Comparison of ENCODE assay signal across 14 cellular contexts in genomic region chr5:71719092-71719964, GRCh38. TPM values are rescaled to one million over a fixed set of nuclear protein-coding genes. Genes with fewer than 3 reads are reported as not detected.
A peak's percentile ranks its signal among the peaks of the same experiment; 100 is the strongest.
DNase-seq lines count a peak whose midpoint lies in the region; ATAC-seq and TF ChIP-seq lines count a peak whose summit lies in the region.
"Had no signal": no experiment of that assay in that cellular context is flagged by ENCODE, and none has a peak within 500 bp of the region (broad histone marks: within the 10 kb centered on the region; RNA-seq: fewer than 3 reads in every experiment).

CARTPT (plus strand) TSS chr5:71719275; CDS start chr5:71719294, 19 bp downstream.

- intact Hi-C loops in body of pancreas (cut with DNase I), result no loop called here

- ATAC-seq in body of pancreas, result peak; percentile 21
- ATAC-seq in left lobe of liver, result peak; percentile 26
- ATAC-seq in GM18858 (IDR thresholded peaks at IDR 0.05; ENCODE audit: unreplicated experiment), result no peak

- H3K4me1 ChIP-seq in BE2C (peaks cover 3% of the 10 kb centered on the region; the same call in 1 of the 2 replicates), HEK293 (ENCODE audit: control insufficient read depth, insufficient read depth, low read length) (no peaks in the 10 kb centered on the region), body of pancreas (peaks cover 8% of the 10 kb centered on the region)

- POLR2A ChIA-PET in HEK293 (lab: Yijun Ruan, JAX), result interaction anchor here (0.9 kb wide), 1 partner anchor 133 kb away, joined by 3 read pairs; the partner anchor contains the start of gene MCCC2

- 4 to 8% methylated on average over 21 to 63 of the region's 63 CpGs for WGBS in body of pancreas, 2 donors

- TF ChIP-seq CTCF in BE2C (IDR thresholded peaks at IDR 0.05; ENCODE audit: low read depth, low read length) (no peak), HEK293 (tag by site-specific recombination; IDR thresholded peaks at IDR 0.05) (no peak), body of pancreas (IDR thresholded peaks at IDR 0.05) (no peak)

- H3K27ac ChIP-seq in HEK293 (ENCODE audit: extremely low read depth, low read depth, low read length) (no peak within 1 kb of the TSS), body of pancreas (no peak within 1 kb of the TSS)

- H3K9me3 ChIP-seq in BE2C, result no peaks in the 10 kb centered on the region
- H3K9me3 ChIP-seq in HEK293 (ENCODE audit: control insufficient read depth, insufficient read depth, low read depth, low read length), result no peaks in the 10 kb centered on the region
- H3K9me3 ChIP-seq in body of pancreas, result no peaks in the 10 kb centered on the region

- no peak for TF ChIP-seq POLR2A in body of pancreas (IDR thresholded peaks at IDR 0.05)

- DNase-seq in BE2C (peak; percentile 20), body of pancreas (no peak), left lobe of liver (ENCODE audit: low spot score) (no peak), NCI-H82 treated with DMSO at 0.1 percent for 48 hours (lab: John Stamatoyannopoulos, UW; ENCODE audit: unreplicated experiment) (no peak)
- no peak for DNase-seq in stimulated activated CD4-positive, alpha-beta T cell treated with anti-CD3 and anti-CD28 coated beads, Interleukin-12 subunit alpha, Interleukin-12 subunit beta, amount 100 ng/mL, for 4 hours
- no peak for DNase-seq in stimulated activated CD4-positive, alpha-beta T cell treated with anti-CD3 and anti-CD28 coated beads, Interleukin-2, amount 100 ng/mL, for 24 hours
- DNase-seq: effector memory CD4-positive, alpha-beta T cell; HFFc6; NCI-H526 treated with DMSO at 0.1 percent for 48 hours; stimulated activated naive CD4-positive, alpha-beta T cell had no signal

- H3K27me3 ChIP-seq in BE2C (peaks cover 65% of the 10 kb centered on the region), body of pancreas (no peaks in the 10 kb centered on the region)

- H3K36me3 ChIP-seq in BE2C (no peaks in the 10 kb centered on the region), HEK293 (ENCODE audit: control insufficient read depth in 2 of 2, insufficient read depth in 1 of 2, low read length in 2 of 2) (no peaks in the 10 kb centered on the region), body of pancreas (replicated peaks in 1 of 2; ENCODE audit: insufficient read depth in 1 of 2, low read depth in 2 of 2) (no peaks in the 10 kb centered on the region)

- CTCF ChIA-PET in HEK293 (lab: Yijun Ruan, JAX), result no interaction called here

- H3K4me3 ChIP-seq in BE2C (ENCODE audit: low read depth, low read length), result peak within 1 kb of the TSS; percentile 37
- no peak within 1 kb of the TSS for H3K4me3 ChIP-seq in HEK293 (ENCODE audit: low read depth, low read length)
- no peak within 1 kb of the TSS for H3K4me3 ChIP-seq in body of pancreas

TF ChIP-seq in HEK293, 187 proteins besides CTCF, POLR2A, EP300 and RAD21 (continues in another document):
- TF ChIP-seq ZNF19 (tag by site-specific recombination; IDR thresholded peaks at IDR 0.05; ENCODE audit: low read depth) (no peak), TRIM28 (IDR thresholded peaks at IDR 0.05; ENCODE audit: borderline replicate concordance, low read length) (no peak), IKZF3 (tag by site-specific recombination; IDR thresholded peaks at IDR 0.05) (no peak), ZNF266 (tag by site-specific recombination; IDR thresholded peaks at IDR 0.05; ENCODE audit: low read depth) (no peak), ZNF175 (tag by site-specific recombination; IDR thresholded peaks at IDR 0.05) (no peak), ZNF548 (tag by site-specific recombination; IDR thresholded peaks at IDR 0.05) (no peak), GLI2 (tag by site-specific recombination; IDR thresholded peaks at IDR 0.05; ENCODE audit: borderline replicate concordance, low read depth) (no peak), KLF7 (tag by site-specific recombination; IDR thresholded peaks at IDR 0.05; ENCODE audit: borderline replicate concordance) (no peak), PRDM1 (tag by site-specific recombination; IDR thresholded peaks at IDR 0.05) (no peak), ZNF433 (tag by site-specific recombination; IDR thresholded peaks at IDR 0.05; ENCODE audit: low read depth) (no peak), ZSCAN30 (tag by site-specific recombination; IDR thresholded peaks at IDR 0.05) (no peak), PBX3 (CRISPR knock-in tag; IDR thresholded peaks at IDR 0.05) (no peak)
- TF ChIP-seq, protein P1, sequence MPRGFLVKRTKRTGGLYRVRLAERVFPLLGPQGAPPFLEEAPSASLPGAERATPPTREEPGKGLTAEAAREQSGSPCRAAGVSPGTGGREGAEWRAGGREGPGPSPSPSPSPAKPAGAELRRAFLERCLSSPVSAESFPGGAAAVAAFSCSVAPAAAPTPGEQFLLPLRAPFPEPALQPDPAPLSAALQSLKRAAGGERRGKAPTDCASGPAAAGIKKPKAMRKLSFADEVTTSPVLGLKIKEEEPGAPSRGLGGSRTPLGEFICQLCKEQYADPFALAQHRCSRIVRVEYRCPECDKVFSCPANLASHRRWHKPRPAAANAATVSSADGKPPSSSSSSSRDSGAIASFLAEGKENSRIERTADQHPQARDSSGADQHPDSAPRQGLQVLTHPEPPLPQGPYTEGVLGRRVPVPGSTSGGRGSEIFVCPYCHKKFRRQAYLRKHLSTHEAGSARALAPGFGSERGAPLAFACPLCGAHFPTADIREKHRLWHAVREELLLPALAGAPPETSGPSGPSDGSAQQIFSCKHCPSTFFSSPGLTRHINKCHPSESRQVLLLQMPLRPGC (tag by site-specific recombination; IDR thresholded peaks at IDR 0.05), result no peak
- TF ChIP-seq, protein P2, sequence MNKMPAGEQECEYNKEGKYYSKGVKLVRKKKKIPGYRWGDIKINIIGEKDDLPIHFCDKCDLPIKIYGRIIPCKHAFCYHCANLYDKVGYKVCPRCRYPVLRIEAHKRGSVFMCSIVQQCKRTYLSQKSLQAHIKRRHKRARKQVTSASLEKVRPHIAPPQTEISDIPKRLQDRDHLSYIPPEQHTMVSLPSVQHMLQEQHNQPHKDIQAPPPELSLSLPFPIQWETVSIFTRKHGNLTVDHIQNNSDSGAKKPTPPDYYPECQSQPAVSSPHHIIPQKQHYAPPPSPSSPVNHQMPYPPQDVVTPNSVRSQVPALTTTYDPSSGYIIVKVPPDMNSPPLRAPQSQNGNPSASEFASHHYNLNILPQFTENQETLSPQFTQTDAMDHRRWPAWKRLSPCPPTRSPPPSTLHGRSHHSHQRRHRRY (tag by site-specific recombination; IDR thresholded peaks at IDR 0.05), result no peak
- TF ChIP-seq, protein P3, sequence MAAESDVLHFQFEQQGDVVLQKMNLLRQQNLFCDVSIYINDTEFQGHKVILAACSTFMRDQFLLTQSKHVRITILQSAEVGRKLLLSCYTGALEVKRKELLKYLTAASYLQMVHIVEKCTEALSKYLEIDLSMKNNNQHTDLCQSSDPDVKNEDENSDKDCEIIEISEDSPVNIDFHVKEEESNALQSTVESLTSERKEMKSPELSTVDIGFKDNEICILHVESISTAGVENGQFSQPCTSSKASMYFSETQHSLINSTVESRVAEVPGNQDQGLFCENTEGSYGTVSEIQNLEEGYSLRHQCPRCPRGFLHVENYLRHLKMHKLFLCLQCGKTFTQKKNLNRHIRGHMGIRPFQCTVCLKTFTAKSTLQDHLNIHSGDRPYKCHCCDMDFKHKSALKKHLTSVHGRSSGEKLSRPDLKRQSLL (tag by site-specific recombination; IDR thresholded peaks at IDR 0.05), result no peak
- TF ChIP-seq, protein P4, sequence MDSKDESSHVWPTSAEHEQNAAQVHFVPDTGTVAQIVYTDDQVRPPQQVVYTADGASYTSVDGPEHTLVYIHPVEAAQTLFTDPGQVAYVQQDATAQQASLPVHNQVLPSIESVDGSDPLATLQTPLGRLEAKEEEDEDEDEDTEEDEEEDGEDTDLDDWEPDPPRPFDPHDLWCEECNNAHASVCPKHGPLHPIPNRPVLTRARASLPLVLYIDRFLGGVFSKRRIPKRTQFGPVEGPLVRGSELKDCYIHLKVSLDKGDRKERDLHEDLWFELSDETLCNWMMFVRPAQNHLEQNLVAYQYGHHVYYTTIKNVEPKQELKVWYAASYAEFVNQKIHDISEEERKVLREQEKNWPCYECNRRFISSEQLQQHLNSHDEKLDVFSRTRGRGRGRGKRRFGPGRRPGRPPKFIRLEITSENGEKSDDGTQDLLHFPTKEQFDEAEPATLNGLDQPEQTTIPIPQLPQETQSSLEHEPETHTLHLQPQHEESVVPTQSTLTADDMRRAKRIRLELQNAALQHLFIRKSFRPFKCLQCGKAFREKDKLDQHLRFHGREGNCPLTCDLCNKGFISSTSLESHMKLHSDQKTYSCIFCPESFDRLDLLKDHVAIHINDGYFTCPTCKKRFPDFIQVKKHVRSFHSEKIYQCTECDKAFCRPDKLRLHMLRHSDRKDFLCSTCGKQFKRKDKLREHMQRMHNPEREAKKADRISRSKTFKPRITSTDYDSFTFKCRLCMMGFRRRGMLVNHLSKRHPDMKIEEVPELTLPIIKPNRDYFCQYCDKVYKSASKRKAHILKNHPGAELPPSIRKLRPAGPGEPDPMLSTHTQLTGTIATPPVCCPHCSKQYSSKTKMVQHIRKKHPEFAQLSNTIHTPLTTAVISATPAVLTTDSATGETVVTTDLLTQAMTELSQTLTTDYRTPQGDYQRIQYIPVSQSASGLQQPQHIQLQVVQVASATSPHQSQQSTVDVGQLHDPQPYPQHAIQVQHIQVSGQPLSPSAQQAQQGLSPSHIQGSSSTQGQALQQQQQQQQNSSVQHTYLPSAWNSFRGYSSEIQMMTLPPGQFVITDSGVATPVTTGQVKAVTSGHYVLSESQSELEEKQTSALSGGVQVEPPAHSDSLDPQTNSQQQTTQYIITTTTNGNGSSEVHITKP (tag by site-specific recombination; IDR thresholded peaks at IDR 0.05), result no peak

RNA-seq across cellular contexts. Expression of gene CARTPT, which starts in this region (rescaled TPM):
- polyA plus RNA-seq in BE2C (2012; ENCODE audit: insufficient read depth, insufficient read length, low read depth), result not detected
- total RNA-seq in body of pancreas (not detected), left lobe of liver (not detected)
- total RNA-seq: HFFc6; mesenteric fat pad; T-helper 2 cell treated with Interferon-gamma antibody and Interleukin-4, amounts not matched to agents 100 ng/mL and 5 ng/mL, for 36 hours had no signal

Comparison
In these comparisons a context has a peak if more than half of its experiments do, and no peak if none do; other contexts are left out.
1. Peak in ATAC-seq in body of pancreas; RNA of the gene not detected or under 1 TPM.
2. Peak in ATAC-seq in left lobe of liver; RNA of the gene not detected or under 1 TPM.